1 cellular context compared by ENCODE assay signal in genomic region chr4:174282836-174283506, GRCh38.
TF ChIP-seq lines count a peak whose summit lies in the region.

No MANE protein-coding gene starts in this region.

TF ChIP-seq in K562, 482 proteins besides CTCF, POLR2A, EP300 and RAD21 (continued from another document and continues in another):
- no peak for TF ChIP-seq ZNF407 (IDR thresholded peaks at IDR 0.05; ENCODE audit: low read depth)
- TF ChIP-seq RCOR1 (IDR thresholded peaks at IDR 0.05; ENCODE audit: borderline replicate concordance in 1 of 2, low read depth in 2 of 2, low read length in 2 of 2), result no peak
- no peak for TF ChIP-seq UBTF (IDR thresholded peaks at IDR 0.05; ENCODE audit: borderline replicate concordance in 1 of 2, low read depth in 2 of 2, low read length in 2 of 2)
- TF ChIP-seq TBP (optimal IDR thresholded peaks at IDR 0.05; ENCODE audit: low read depth, low read length), result peak; percentile 77
- TF ChIP-seq NKRF (IDR thresholded peaks at IDR 0.05; ENCODE audit: borderline replicate concordance), result peak; percentile 11; the same call in 1 of the 2 replicates
- TF ChIP-seq FOXK1 (CRISPR knock-in tag; IDR thresholded peaks at IDR 0.05; ENCODE audit: borderline replicate concordance), result no peak
- peak; percentile 54 for TF ChIP-seq BRD9 (IDR thresholded peaks at IDR 0.05; ENCODE audit: low read depth, partially characterized antibody)
- 0 out of 2 replicates have a peak, but pooled peaks have one; percentile 15 for TF ChIP-seq LEF1 (IDR thresholded peaks at IDR 0.05)
- TF ChIP-seq REST (CRISPR knock-in tag; IDR thresholded peaks at IDR 0.05; ENCODE audit: low read depth), result no peak
- no peak for TF ChIP-seq TSHZ1 (CRISPR knock-in tag; IDR thresholded peaks at IDR 0.05)
- no peak for TF ChIP-seq CBFB (CRISPR knock-in tag; IDR thresholded peaks at IDR 0.05)
- TF ChIP-seq HMG20B (CRISPR knock-in tag; IDR thresholded peaks at IDR 0.05), result no peak
- no peak for TF ChIP-seq ZNF79 (CRISPR knock-in tag; IDR thresholded peaks at IDR 0.05; ENCODE audit: low read depth)
- TF ChIP-seq ZNF143 (CRISPR knock-in tag; IDR thresholded peaks at IDR 0.05), result no peak
- no peak for TF ChIP-seq ZNF140 (CRISPR knock-in tag; IDR thresholded peaks at IDR 0.05)
- TF ChIP-seq ARNT (IDR thresholded peaks at IDR 0.05), result 0 out of 4 replicates have a peak, but pooled peaks of 1 of the 2 experiments have one; percentile 42
- no peak for TF ChIP-seq GTF2E2 (tag; IDR thresholded peaks at IDR 0.05)
- TF ChIP-seq CBFA2T2 (conservative IDR thresholded peaks at IDR 0.05), result no peak
- TF ChIP-seq TCF7 (IDR thresholded peaks at IDR 0.05; ENCODE audit: borderline replicate concordance), result no peak
- TF ChIP-seq FOS (IDR thresholded peaks at IDR 0.05; ENCODE audit: extremely low read depth, insufficient read length), result peak; percentile 93
- TF ChIP-seq LARP7 (IDR thresholded peaks at IDR 0.05), result no peak
- peak; percentile 54 for TF ChIP-seq LCOR (CRISPR knock-in tag; IDR thresholded peaks at IDR 0.05)
- no peak for TF ChIP-seq SIX5 (IDR thresholded peaks at IDR 0.05; ENCODE audit: borderline replicate concordance in 1 of 2, insufficient read depth in 1 of 2, low read depth in 1 of 2, low read length in 2 of 2)
- TF ChIP-seq SMC3 (conservative IDR thresholded peaks at IDR 0.05; ENCODE audit: insufficient read depth, low read depth, low read length), result no peak
- TF ChIP-seq CHD2 (IDR thresholded peaks at IDR 0.05; ENCODE audit: low read depth, low read length), result peak; percentile 75
- peak in 1 of 2 experiments; percentile 28; a peak in 1 of 4 replicates for TF ChIP-seq BCLAF1 (IDR thresholded peaks at IDR 0.05; ENCODE audit: borderline replicate concordance in 1 of 2, control insufficient read depth in 1 of 2, low read depth in 2 of 2, low read length in 1 of 2)
- no peak for TF ChIP-seq HNRNPL (IDR thresholded peaks at IDR 0.05; ENCODE audit: low read depth, low read length)
- peak; percentile 60; the same call in 1 of the 2 replicates for TF ChIP-seq ZNF766 (CRISPR knock-in tag; conservative IDR thresholded peaks at IDR 0.05)
- TF ChIP-seq HOXB6 (CRISPR knock-in tag; IDR thresholded peaks at IDR 0.05; ENCODE audit: borderline replicate concordance), result no peak
- TF ChIP-seq HIVEP1 (CRISPR knock-in tag; IDR thresholded peaks at IDR 0.05), result no peak
- TF ChIP-seq ZBED1 (IDR thresholded peaks at IDR 0.05), result 0 out of 2 replicates have a peak, but pooled peaks have one; percentile 48
- TF ChIP-seq XRCC5 (IDR thresholded peaks at IDR 0.05; ENCODE audit: low read depth, low read length), result peak; percentile 13; the same call in 1 of the 2 replicates
- no peak for TF ChIP-seq ZNF12 (CRISPR knock-in tag; IDR thresholded peaks at IDR 0.05)
- peak; percentile 85 for TF ChIP-seq MEIS2 (IDR thresholded peaks at IDR 0.05; ENCODE audit: partially characterized antibody)
- TF ChIP-seq ZNF696 (CRISPR knock-in tag; conservative IDR thresholded peaks at IDR 0.05), result no peak
- TF ChIP-seq ETV5 (CRISPR knock-in tag; IDR thresholded peaks at IDR 0.05; ENCODE audit: low read depth), result no peak
- TF ChIP-seq SNIP1 (IDR thresholded peaks at IDR 0.05; ENCODE audit: low read depth), result no peak
- TF ChIP-seq CEBPB (tag; IDR thresholded peaks at IDR 0.05), result peak; percentile 94
